ENCODE assay signal across 19 cellular contexts in the genomic region with DNA sequence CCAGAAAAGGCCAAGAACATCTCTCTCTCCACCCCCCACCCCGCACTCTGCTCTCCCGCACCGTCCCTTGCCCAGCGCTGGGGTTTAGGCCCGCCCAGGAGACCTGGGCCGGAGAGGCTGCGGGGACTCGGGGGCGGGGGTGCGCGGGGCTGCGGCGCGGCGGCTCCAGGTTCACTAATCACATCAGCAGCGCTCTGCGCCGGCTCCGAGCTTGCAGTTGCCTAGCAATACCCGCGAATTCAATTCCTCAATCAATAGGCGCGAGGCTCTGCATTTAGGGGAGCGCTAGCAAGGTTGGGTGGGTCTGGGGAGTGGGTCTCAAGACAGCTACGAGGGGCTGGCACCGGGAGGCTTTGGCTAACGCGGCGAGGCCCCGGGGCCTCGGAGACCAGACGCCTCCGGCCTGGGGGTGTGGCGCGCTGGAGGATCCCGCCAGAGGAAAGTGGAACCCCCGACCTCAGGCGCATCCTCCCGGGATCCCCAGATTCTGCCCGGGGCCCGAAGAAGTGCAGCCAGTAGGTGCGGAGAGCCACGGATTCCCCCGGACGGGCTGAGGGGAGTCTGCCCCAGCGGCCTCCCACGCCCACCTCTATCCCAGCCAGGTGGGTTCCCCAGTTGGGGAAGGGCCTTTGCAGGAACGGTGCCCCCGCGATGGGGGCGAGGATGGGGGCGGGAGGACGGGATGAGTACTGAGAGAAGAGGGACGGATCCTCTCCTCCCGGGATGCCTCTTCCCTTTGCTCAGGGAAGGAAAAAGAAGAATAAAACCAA. TPM values are rescaled to one million over a fixed set of nuclear protein-coding genes. Genes with fewer than 3 reads are reported as not detected.
DNase-seq lines count a peak whose midpoint lies in the region; ATAC-seq, FAIRE-seq and TF ChIP-seq lines count a peak whose summit lies in the region.
"Had no signal": no experiment of that assay in that cellular context is flagged by ENCODE, and none has a peak within 500 bp of the region (broad histone marks: within the 10 kb centered on the region; RNA-seq: fewer than 3 reads in every experiment).

No MANE protein-coding gene starts in this region.

- intact Hi-C loops in left ventricle myocardium superior (cut with micrococcal nuclease) = no loop called here
- intact Hi-C loops in left ventricle myocardium inferior (cut with micrococcal nuclease) = no loop called here
- intact Hi-C loops in HepG2 (cut with micrococcal nuclease; ENCODE audit: unreplicated experiment) = no loop called here

- POLR2A ChIA-PET in HepG2 (lab: Yijun Ruan, JAX) = interaction anchor here (1.4 kb wide), 1 partner anchor 48 kb away, joined by 4 read pairs; the partner anchor contains the start of gene CBX4

- FAIRE-seq in HepG2 (lab: Jason Lieb, UNC) = no peak
- FAIRE-seq: bronchial epithelial cell, GM12892, islet of Langerhans, TTC549 had no signal

- TF ChIP-seq RAD21 in HepG2 (CRISPR knock-in tag; IDR thresholded peaks at IDR 0.05) = no peak

- H3K4me1 ChIP-seq in left ventricle myocardium inferior (peaks cover 48% of the 10 kb centered on the region), HepG2 (ENCODE audit: insufficient read depth, low read length) (peaks cover 55% of the 10 kb centered on the region)

- H3K9me3 ChIP-seq in left ventricle myocardium inferior (replicated peaks) (no peaks in the 10 kb centered on the region), HepG2 (ENCODE audit: low read length) (no peaks in the 10 kb centered on the region)
- H3K9me3 ChIP-seq: BLaER1, gastroesophageal sphincter, MG63, psoas muscle, suprapubic skin had no signal

- no peaks in the 10 kb centered on the region for H4K20me1 ChIP-seq in HepG2 (ENCODE audit: insufficient read depth, low read length)

- peaks cover 10% of the 10 kb centered on the region for H3K79me2 ChIP-seq in HepG2 (ENCODE audit: insufficient read depth, low read length)

- WGBS in HepG2 (ENCODE audit: low lambda C conversion rate) = 16% methylated on average over 47 of the region's 55 CpGs

- no peak overlapping the region for H3K4me3 ChIP-seq in left ventricle myocardium inferior
- H3K4me3 ChIP-seq in HepG2 (replicated peaks in 1 of 3; ENCODE audit: insufficient read depth in 1 of 3, low read depth in 2 of 3, low read length in 3 of 3) = peak overlapping the region in 2 of 3 experiments; percentile 30 to 54; a peak in 3 of 6 replicates
- H3K4me3 ChIP-seq: BLaER1, gastroesophageal sphincter, psoas muscle had no signal

- no peak overlapping the region for H2AFZ ChIP-seq in HepG2 (ENCODE audit: low read length)

- no peak for TF ChIP-seq POLR2A in HepG2 (IDR thresholded peaks at IDR 0.05; ENCODE audit: insufficient read depth in 1 of 2, low read depth in 2 of 2, low read length in 2 of 2)

- TF ChIP-seq CTCF in left ventricle myocardium inferior (IDR thresholded peaks at IDR 0.05; ENCODE audit: borderline replicate concordance) = no peak
- no peak for TF ChIP-seq CTCF in HepG2 (CRISPR knock-in tag; IDR thresholded peaks at IDR 0.05)

- peaks cover 10% of the 10 kb centered on the region for H3K36me3 ChIP-seq in left ventricle myocardium inferior
- H3K36me3 ChIP-seq in HepG2 (replicated peaks in 1 of 2; ENCODE audit: control insufficient read depth in 1 of 2, insufficient read depth in 2 of 2, low read length in 2 of 2) = peaks cover 5 to 9% of the 10 kb centered on the region in 2 experiments; a peak in 4 of 5 replicates

- no peak for TF ChIP-seq EP300 in HepG2 (IDR thresholded peaks at IDR 0.05; ENCODE audit: low read depth in 2 of 2, low read length in 2 of 2)
- TF ChIP-seq EP300 in HepG2 (CRISPR knock-in tag; IDR thresholded peaks at IDR 0.05; ENCODE audit: borderline replicate concordance) = no peak

- peak overlapping the region; percentile 49 for H3K4me2 ChIP-seq in HepG2 (ENCODE audit: low read depth, low read length)
- H3K4me2 ChIP-seq: BLaER1 had no signal

- peaks cover 80% of the 10 kb centered on the region for H3K27me3 ChIP-seq in left ventricle myocardium inferior (ENCODE audit: low read depth)
- H3K27me3 ChIP-seq in HepG2 (ENCODE audit: control insufficient read depth in 1 of 2, insufficient read depth in 2 of 2, low read length in 2 of 2) = peaks cover 18 to 48% of the 10 kb centered on the region in 2 experiments

- no peak overlapping the region for H3K9ac ChIP-seq in HepG2 (ENCODE audit: insufficient read depth, low read depth, low read length)
- H3K9ac ChIP-seq: BLaER1 had no signal

- ATAC-seq in left ventricle myocardium superior (no peak), SK-N-SH treated with all-trans-retinoic acid at 6 μM for 48 hours (peak; percentile 1; the same call in 1 of the 3 replicates), HepG2 (peak; percentile 15), GM19035 (IDR thresholded peaks at IDR 0.05; ENCODE audit: unreplicated experiment) (no peak), HG03045 (IDR thresholded peaks at IDR 0.05; ENCODE audit: unreplicated experiment) (no peak)
- ATAC-seq: gastroesophageal sphincter had no signal

- no peak overlapping the region for H3K27ac ChIP-seq in left ventricle myocardium inferior (replicated peaks)
- H3K27ac ChIP-seq in HepG2 (ENCODE audit: extremely low read length, insufficient read depth, low read length) = no peak overlapping the region
- H3K27ac ChIP-seq: BLaER1, gastroesophageal sphincter, psoas muscle, suprapubic skin had no signal

- in situ Hi-C loops in HepG2 (cut with HindIII; ENCODE audit: extremely low pct_ligation_motif_present, low pct_unique_long_range_greater_than_20kb) = no loop called here

- CTCF ChIA-PET in HepG2 (lab: Yijun Ruan, JAX; ENCODE audit: low intra/inter-chr PET ratio, low total read pairs) = interaction anchor here (2.3 kb wide), 1 partner anchor 20 kb away, joined by 14 read pairs; no protein-coding TSS in a partner anchor

- DNase-seq in left ventricle myocardium superior = peak; percentile 17
- DNase-seq in left ventricle myocardium inferior = no peak
- no peak for DNase-seq in HepG2 (ENCODE audit: low spot score)
- DNase-seq in stimulated activated CD4-positive, alpha-beta T cell treated with anti-CD3 and anti-CD28 coated beads, Interleukin-4, amount 100 ng/mL, for 4 hours = no peak
- DNase-seq: MG63; NCI-H2029 treated with DMSO at 0.1 percent for 48 hours; NK-92 treated with Interleukin-12 subunit alpha and Interleukin-12 subunit beta, amount 100 ng/mL, for 24 hours; psoas muscle; SHP77 had no signal

- BruUV-seq in HepG2 (replicated peaks; lab: Mats Ljungman, UMichigan) = no TSS peak

RNA-seq across cellular contexts. Expression of gene CBX8, which starts 5.3 kb away (rescaled TPM):
- total RNA-seq in left ventricle myocardium superior (8.2 TPM), left ventricle myocardium inferior (7.5 TPM), HepG2 (2016; rRNA removed; fragmentation: Illumina TruSeq; extraction: Trizol) (12.0 and 12.6 TPM in 2 replicates)
- 1.3 and 2.4 TPM in 2 replicates for total RNA-seq in HepG2 (2016; cell fraction: cytosol; rRNA removed; fragmentation: Illumina TruSeq; extraction: Trizol; ENCODE audit: low read depth)
- 12.8 and 13.5 TPM in 2 replicates for total RNA-seq in HepG2 (2016; cell fraction: insoluble cytoplasmic fraction; rRNA removed; fragmentation: Illumina TruSeq; extraction: Trizol)
- total RNA-seq in HepG2 (2016; cell fraction: membrane; rRNA removed; fragmentation: Illumina TruSeq; extraction: Trizol) = 4.8 and 5.6 TPM in 2 replicates
- 5.7 and 8.6 TPM in 2 replicates for total RNA-seq in HepG2 (2016; cell fraction: nucleus; rRNA removed; fragmentation: Illumina TruSeq; extraction: Trizol)
- polyA plus RNA-seq in HepG2 (2011; rRNA removed) = 0.34 and 0.76 TPM in 2 replicates
- 0.72 and 0.99 TPM in 2 replicates for polyA plus RNA-seq in HepG2 (2011; cell fraction: cytosol; rRNA removed)
- 3.4 and 5.0 TPM in 2 replicates for polyA plus RNA-seq in HepG2 (2011; cell fraction: nucleus; rRNA removed)
- polyA plus RNA-seq in HepG2 (2012) = 7.4 and 7.7 TPM in 2 replicates
- 0.54 and 0.80 TPM in 2 replicates for polyA plus RNA-seq in HepG2 (2016; cell fraction: cytosol; fragmentation: Illumina TruSeq; extraction: Trizol; ENCODE audit: low read depth)
- polyA plus RNA-seq in HepG2 (2016; cell fraction: insoluble cytoplasmic fraction; fragmentation: Illumina TruSeq; extraction: Trizol; ENCODE audit: low read depth) = 10.9 and 11.0 TPM in 2 replicates
- 1.4 TPM in 2 replicates for polyA plus RNA-seq in HepG2 (2016; cell fraction: membrane; fragmentation: Illumina TruSeq; extraction: Trizol; ENCODE audit: low read depth)
- polyA plus RNA-seq in HepG2 (2016; cell fraction: nucleus; fragmentation: Illumina TruSeq; extraction: Trizol; ENCODE audit: insufficient read depth, low read depth) = 15.7 and 18.7 TPM in 2 replicates
- polyA minus RNA-seq in HepG2 (2011; rRNA and poly(A)+ RNA removed; ENCODE audit: low replicate concordance) = 1.2 and 1.6 TPM in 2 replicates
- polyA minus RNA-seq in HepG2 (2011; cell fraction: cytosol; rRNA and poly(A)+ RNA removed) = 1.8 and 1.9 TPM in 2 replicates
- 0.77 and 0.87 TPM in 2 replicates for polyA minus RNA-seq in HepG2 (2011; cell fraction: nucleus; rRNA and poly(A)+ RNA removed)

RNA-seq across cellular contexts. Expression of gene CBX2, which starts 13.6 kb away (rescaled TPM):
- total RNA-seq in left ventricle myocardium superior (2.9 TPM), left ventricle myocardium inferior (2.6 TPM), HepG2 (2016; rRNA removed; fragmentation: Illumina TruSeq; extraction: Trizol) (13.0 and 14.5 TPM in 2 replicates)
- 6.8 and 7.5 TPM in 2 replicates for total RNA-seq in HepG2 (2016; cell fraction: cytosol; rRNA removed; fragmentation: Illumina TruSeq; extraction: Trizol; ENCODE audit: low read depth)
- total RNA-seq in HepG2 (2016; cell fraction: insoluble cytoplasmic fraction; rRNA removed; fragmentation: Illumina TruSeq; extraction: Trizol) = 11.8 and 15.7 TPM in 2 replicates
- total RNA-seq in HepG2 (2016; cell fraction: membrane; rRNA removed; fragmentation: Illumina TruSeq; extraction: Trizol) = 9.1 and 10.9 TPM in 2 replicates
- 11.8 and 14.3 TPM in 2 replicates for total RNA-seq in HepG2 (2016; cell fraction: nucleus; rRNA removed; fragmentation: Illumina TruSeq; extraction: Trizol)
- polyA plus RNA-seq in HepG2 (2011; rRNA removed) = 31.1 and 40.2 TPM in 2 replicates
- polyA plus RNA-seq in HepG2 (2011; cell fraction: cytosol; rRNA removed) = 25.9 and 34.2 TPM in 2 replicates
- 90.7 and 95.7 TPM in 2 replicates for polyA plus RNA-seq in HepG2 (2011; cell fraction: nucleus; rRNA removed)
- polyA plus RNA-seq in HepG2 (2012) = 41.2 and 46.2 TPM in 2 replicates
- polyA plus RNA-seq in HepG2 (2016; cell fraction: cytosol; fragmentation: Illumina TruSeq; extraction: Trizol; ENCODE audit: low read depth) = 4.2 and 5.6 TPM in 2 replicates
- 9.1 and 12.0 TPM in 2 replicates for polyA plus RNA-seq in HepG2 (2016; cell fraction: insoluble cytoplasmic fraction; fragmentation: Illumina TruSeq; extraction: Trizol; ENCODE audit: low read depth)
- polyA plus RNA-seq in HepG2 (2016; cell fraction: membrane; fragmentation: Illumina TruSeq; extraction: Trizol; ENCODE audit: low read depth) = 3.9 and 6.0 TPM in 2 replicates
- polyA plus RNA-seq in HepG2 (2016; cell fraction: nucleus; fragmentation: Illumina TruSeq; extraction: Trizol; ENCODE audit: insufficient read depth, low read depth) = 18.6 and 21.1 TPM in 2 replicates
- 42.9 and 69.2 TPM in 2 replicates for polyA minus RNA-seq in HepG2 (2011; rRNA and poly(A)+ RNA removed; ENCODE audit: low replicate concordance)
- polyA minus RNA-seq in HepG2 (2011; cell fraction: cytosol; rRNA and poly(A)+ RNA removed) = 31.2 and 31.6 TPM in 2 replicates
- 17.8 and 22.4 TPM in 2 replicates for polyA minus RNA-seq in HepG2 (2011; cell fraction: nucleus; rRNA and poly(A)+ RNA removed)

RNA-seq across cellular contexts. Expression of gene CBX4, which starts 47.7 kb away (rescaled TPM):
- total RNA-seq in left ventricle myocardium superior = 27.4 TPM
- 28.7 TPM for total RNA-seq in left ventricle myocardium inferior
- total RNA-seq in HepG2 (2016; rRNA removed; fragmentation: Illumina TruSeq; extraction: Trizol) = 17.1 and 25.8 TPM in 2 replicates
- 4.7 and 4.8 TPM in 2 replicates for total RNA-seq in HepG2 (2016; cell fraction: cytosol; rRNA removed; fragmentation: Illumina TruSeq; extraction: Trizol; ENCODE audit: low read depth)
- total RNA-seq in HepG2 (2016; cell fraction: insoluble cytoplasmic fraction; rRNA removed; fragmentation: Illumina TruSeq; extraction: Trizol) = 17.7 and 25.2 TPM in 2 replicates
- 13.9 and 15.1 TPM in 2 replicates for total RNA-seq in HepG2 (2016; cell fraction: membrane; rRNA removed; fragmentation: Illumina TruSeq; extraction: Trizol)
- 18.5 and 22.8 TPM in 2 replicates for total RNA-seq in HepG2 (2016; cell fraction: nucleus; rRNA removed; fragmentation: Illumina TruSeq; extraction: Trizol)
- polyA plus RNA-seq in HepG2 (2011; rRNA removed) = 50.8 and 61.1 TPM in 2 replicates
- polyA plus RNA-seq in HepG2 (2011; cell fraction: cytosol; rRNA removed) = 31.1 and 45.6 TPM in 2 replicates
- polyA plus RNA-seq in HepG2 (2011; cell fraction: nucleus; rRNA removed) = 117 and 122 TPM in 2 replicates
- 27.9 and 32.4 TPM in 2 replicates for polyA plus RNA-seq in HepG2 (2012)
- polyA plus RNA-seq in HepG2 (2016; cell fraction: cytosol; fragmentation: Illumina TruSeq; extraction: Trizol; ENCODE audit: low read depth) = 3.7 and 4.2 TPM in 2 replicates
- 29.4 and 33.0 TPM in 2 replicates for polyA plus RNA-seq in HepG2 (2016; cell fraction: insoluble cytoplasmic fraction; fragmentation: Illumina TruSeq; extraction: Trizol; ENCODE audit: low read depth)
- polyA plus RNA-seq in HepG2 (2016; cell fraction: membrane; fragmentation: Illumina TruSeq; extraction: Trizol; ENCODE audit: low read depth) = 11.7 and 12.5 TPM in 2 replicates
- polyA plus RNA-seq in HepG2 (2016; cell fraction: nucleus; fragmentation: Illumina TruSeq; extraction: Trizol; ENCODE audit: insufficient read depth, low read depth) = 60.4 and 60.8 TPM in 2 replicates
- 17.1 and 51.0 TPM in 2 replicates for polyA minus RNA-seq in HepG2 (2011; rRNA and poly(A)+ RNA removed; ENCODE audit: low replicate concordance)
- polyA minus RNA-seq in HepG2 (2011; cell fraction: cytosol; rRNA and poly(A)+ RNA removed) = 33.1 and 38.6 TPM in 2 replicates
- polyA minus RNA-seq in HepG2 (2011; cell fraction: nucleus; rRNA and poly(A)+ RNA removed) = 17.8 and 25.2 TPM in 2 replicates

Comparison
In these comparisons a context has a peak if more than half of its experiments do, and no peak if none do; other contexts are left out.
1. ATAC-seq: peak in SK-N-SH treated with all-trans-retinoic acid at 6 μM for 48 hours (single experiment) and HepG2 (single experiment); none in left ventricle myocardium superior (single experiment), GM19035 (single experiment) and HG03045 (single experiment).